8 cellular contexts compared by ENCODE assay signal in genomic region chr5:91225848-91226686, GRCh38.
DNase-seq lines count a peak whose midpoint lies in the region; ATAC-seq and TF ChIP-seq lines count a peak whose summit lies in the region.

No MANE protein-coding gene starts in this region.

- intact Hi-C loops in lower lobe of right lung (cut with DNase I): loop anchor here (10.0 kb wide), 1 partner anchor 159 kb away; the partner anchor contains the start of gene ARRDC3

- TF ChIP-seq CTCF in lower lobe of right lung (IDR thresholded peaks at IDR 0.05): peak; percentile 51

- no peaks in the 10 kb centered on the region for H3K9me3 ChIP-seq in lower lobe of right lung

- H3K4me3 ChIP-seq in lower lobe of right lung: no peak overlapping the region

- ATAC-seq in HG03175 (IDR thresholded peaks at IDR 0.05; ENCODE audit: unreplicated experiment) (peak; percentile 70), lower lobe of right lung (peak; percentile 59 to 87)
- ATAC-seq in stimulated activated naive CD8-positive, alpha-beta T cell treated with anti-CD3 and anti-CD28 coated beads, Interleukin-15, Interleukin-2, amounts not matched to agents 100 U/mL and 50 U/mL, for 24 hours: peak; percentile 55

- H3K27me3 ChIP-seq in lower lobe of right lung (ENCODE audit: low read depth): no peaks in the 10 kb centered on the region

- H3K27ac ChIP-seq in lower lobe of right lung: no peak overlapping the region

- no peaks in the 10 kb centered on the region for H3K36me3 ChIP-seq in lower lobe of right lung

- DNase-seq in NCI-H510A treated with DMSO at 0.1 percent for 48 hours (lab: John Stamatoyannopoulos, UW) (peak; percentile 18), NCI-H510A (lab: John Stamatoyannopoulos, UW) (no peak), T-helper 1 cell (peak; percentile 15 to 57 (median 36)), astrocyte of the hippocampus (ENCODE audit: low read depth, low spot score) (peak; percentile 17), lower lobe of right lung (peak; percentile 53), T1000 (lab: John Stamatoyannopoulos, UW) (no peak)
- DNase-seq in stimulated activated naive CD8-positive, alpha-beta T cell treated with anti-CD3 and anti-CD28 coated beads, Interleukin-15, Interleukin-2, amounts not matched to agents 100 U/mL and 50 U/mL, for 24 hours: peak; percentile 63

- H3K4me1 ChIP-seq in lower lobe of right lung: no peaks in the 10 kb centered on the region

Comparison
In these comparisons a context has a peak if more than half of its experiments do, and no peak if none do; other contexts are left out.
1. DNase-seq: peak in NCI-H510A treated with DMSO at 0.1 percent for 48 hours (single experiment), T-helper 1 cell (5 of 5), astrocyte of the hippocampus (single experiment), lower lobe of right lung (single experiment) and stimulated activated naive CD8-positive, alpha-beta T cell treated with anti-CD3 and anti-CD28 coated beads, Interleukin-15, Interleukin-2, amounts not matched to agents 100 U/mL and 50 U/mL, for 24 hours (single experiment); none in NCI-H510A (single experiment) and T1000 (single experiment).
2. Peak in every context shown above with its lines, with median percentiles within 50 percentile points of each other: ATAC-seq.